28 cellular contexts compared by ENCODE assay signal in genomic region chr15:79436037-79436780, GRCh38. TPM values are rescaled to one million over a fixed set of nuclear protein-coding genes. Genes with fewer than 3 reads are reported as not detected.
A peak's percentile ranks its signal among the peaks of the same experiment; 100 is the strongest.
DNase-seq lines count a peak whose midpoint lies in the region; ATAC-seq and TF ChIP-seq lines count a peak whose summit lies in the region.
"Had no signal": no experiment of that assay in that cellular context is flagged by ENCODE, and none has a peak within 500 bp of the region (broad histone marks: within the 10 kb centered on the region; RNA-seq: fewer than 3 reads in every experiment).

No MANE protein-coding gene starts in this region.

- peaks cover 57% of the 10 kb centered on the region for H3K27me3 ChIP-seq in foreskin keratinocyte
- H3K27me3 ChIP-seq: SJCRH30 had no signal

- no peak overlapping the region for H3K27ac ChIP-seq in foreskin keratinocyte
- H3K27ac ChIP-seq: HL-60, SJCRH30 had no signal

- H3K36me3 Mint-ChIP-seq in activated CD4-positive, alpha-beta T cell treated with anti-CD3 and anti-CD28 coated beads, Interleukin-2, amount 10 ng/mL, durations not matched to agents 24 days and 14 days (ENCODE audit: low read depth): no peaks in the 10 kb centered on the region
- H3K36me3 Mint-ChIP-seq: CD8-positive, alpha-beta T cell had no signal

- H3K27ac Mint-ChIP-seq in activated CD4-positive, alpha-beta T cell treated with anti-CD3 and anti-CD28 coated beads, Interleukin-2, amount 10 ng/mL, durations not matched to agents 24 days and 14 days: no peak overlapping the region
- H3K27ac Mint-ChIP-seq: CD8-positive, alpha-beta T cell; HFFc6 had no signal

- no peaks in the 10 kb centered on the region for H3K4me1 ChIP-seq in foreskin keratinocyte
- H3K4me1 ChIP-seq: SJCRH30 had no signal

- no peak for TF ChIP-seq CTCF in foreskin keratinocyte (conservative IDR thresholded peaks at IDR 0.05)

- H3K4me1 Mint-ChIP-seq in activated CD4-positive, alpha-beta T cell treated with anti-CD3 and anti-CD28 coated beads, Interleukin-2, amount 10 ng/mL, durations not matched to agents 24 days and 14 days: peaks cover 6% of the 10 kb centered on the region

- intact Hi-C loops in activated CD4-positive, alpha-beta T cell treated with anti-CD3 and anti-CD28 coated beads, Interleukin-2, amount 10 ng/mL, durations not matched to agents 24 days and 14 days (cut with micrococcal nuclease): no loop called here

- ATAC-seq in HG03159 (IDR thresholded peaks at IDR 0.05; ENCODE audit: unreplicated experiment): no peak
- no peak for ATAC-seq in foreskin keratinocyte
- ATAC-seq: CD8-positive, alpha-beta T cell; HepG2; PC-3 had no signal

- H3K4me3 Mint-ChIP-seq in activated CD4-positive, alpha-beta T cell treated with anti-CD3 and anti-CD28 coated beads, Interleukin-2, amount 10 ng/mL, durations not matched to agents 24 days and 14 days: no peak overlapping the region
- H3K4me3 Mint-ChIP-seq: CD8-positive, alpha-beta T cell; HFFc6 had no signal

- peaks cover 41% of the 10 kb centered on the region for H3K27me3 Mint-ChIP-seq in activated CD4-positive, alpha-beta T cell treated with anti-CD3 and anti-CD28 coated beads, Interleukin-2, amount 10 ng/mL, durations not matched to agents 24 days and 14 days

- peaks cover 6% of the 10 kb centered on the region for H3K9me3 Mint-ChIP-seq in activated CD4-positive, alpha-beta T cell treated with anti-CD3 and anti-CD28 coated beads, Interleukin-2, amount 10 ng/mL, durations not matched to agents 24 days and 14 days
- H3K9me3 Mint-ChIP-seq: CD8-positive, alpha-beta T cell; HFFc6 had no signal

- DNase-seq in activated CD4-positive, alpha-beta T cell treated with anti-CD3 and anti-CD28 coated beads, Interleukin-2, amount 10 ng/mL, durations not matched to agents 24 days and 14 days: peak; percentile 38
- no peak for DNase-seq in activated CD4-positive, alpha-beta T cell treated with anti-CD3 and anti-CD28 coated beads for 48 hours
- peak; percentile 28 for DNase-seq in RPMI8226
- peak; percentile 19 for DNase-seq in globus pallidus (ENCODE audit: low spot score)
- DNase-seq in RKO (ENCODE audit: low spot score): no peak
- DNase-seq in SIG-M5 treated with dmso at 0.1 percent for 504 hours (lab: John Stamatoyannopoulos, UW; ENCODE audit: unreplicated experiment): no peak
- no peak for DNase-seq in foreskin keratinocyte
- DNase-seq: 8988T; AML-193; C1 segment of cervical spinal cord; Calu3; CD8-positive, alpha-beta T cell; GDM1; HFFc6; KBM-7; MV-4-11; NCI-H1105 treated with DMSO at 0.1 percent for 48 hours; NCI-H1694; NCI-H2081; NCI-H2171; NCI-H345; NCI-H524; NCI-H774; PC-3; SJCRH30 had no signal

RNA-seq across cellular contexts. Expression of gene MINAR1, which starts 4.1 kb away (rescaled TPM):
- 0.64 and 0.65 TPM in 2 replicates for total RNA-seq in activated CD4-positive, alpha-beta T cell treated with anti-CD3 and anti-CD28 coated beads, Interleukin-2, amount 10 ng/mL, durations not matched to agents 24 days and 14 days
- total RNA-seq in foreskin keratinocyte: 0.25 and 0.27 TPM in 2 replicates
- polyA plus RNA-seq in foreskin keratinocyte: 0.03 and 0.06 TPM in 2 replicates

Comparison
In these comparisons a context has a peak if more than half of its experiments do, and no peak if none do; other contexts are left out.
1. DNase-seq: peak in activated CD4-positive, alpha-beta T cell treated with anti-CD3 and anti-CD28 coated beads, Interleukin-2, amount 10 ng/mL, durations not matched to agents 24 days and 14 days (single experiment), RPMI8226 (single experiment) and globus pallidus (single experiment); none in activated CD4-positive, alpha-beta T cell treated with anti-CD3 and anti-CD28 coated beads for 48 hours (single experiment), RKO (single experiment), SIG-M5 treated with dmso at 0.1 percent for 504 hours (single experiment) and foreskin keratinocyte (0 of 2).